24 cellular contexts compared by ENCODE assay signal in genomic region chr20:62230276-62230675, GRCh38. TPM values are rescaled to one million over a fixed set of nuclear protein-coding genes. Genes with fewer than 3 reads are reported as not detected.
"Had no signal": no experiment of that assay in that cellular context is flagged by ENCODE, and none has a peak within 500 bp of the region (broad histone marks: within the 10 kb centered on the region; RNA-seq: fewer than 3 reads in every experiment).

No MANE protein-coding gene starts in this region.

- FAIRE-seq: RCC 7860 had no signal

- ATAC-seq: T-cell had no signal

- H3K27ac ChIP-seq: RWPE1 had no signal

- H3K9me3 ChIP-seq: SK-N-SH had no signal

- H3K9ac ChIP-seq: SK-N-SH had no signal

- DNase-seq: Kasumi-1, KG1, MM.1S, NCI-H1092 treated with DMSO at 0.1 percent for 48 hours, NCI-H1436, NCI-H187, NCI-H2029, NCI-H2081 treated with DMSO at 0.1 percent for 48 hours, NCI-H2171, NCI-H226, NCI-H446, NCI-H510A, NCI-H524 treated with DMSO at 0.1 percent for 48 hours, NCI-H69, NCI-H774, SHP77, SK-N-SH, SW 1271, T-cell had no signal

- H3K4me2 ChIP-seq: SK-N-SH had no signal

RNA-seq across cellular contexts. Expression of gene HRH3, which starts 10.2 kb away (rescaled TPM):
- total RNA-seq: HT1080, M059J, SK-MEL-5, T-cell had no signal
